9 cellular contexts compared by ENCODE assay signal in genomic region chr9:104872959-104873850, GRCh38. TPM values are rescaled to one million over a fixed set of nuclear protein-coding genes. Genes with fewer than 3 reads are reported as not detected.
DNase-seq lines count a peak whose midpoint lies in the region; ATAC-seq and TF ChIP-seq lines count a peak whose summit lies in the region.
"Had no signal": no experiment of that assay in that cellular context is flagged by ENCODE, and none has a peak within 500 bp of the region (broad histone marks: within the 10 kb centered on the region; RNA-seq: fewer than 3 reads in every experiment).

No MANE protein-coding gene starts in this region.

- no peak overlapping the region for H2AFZ ChIP-seq in SK-N-SH (ENCODE audit: low read depth)

- no peaks in the 10 kb centered on the region for H3K27me3 ChIP-seq in SK-N-SH (ENCODE audit: insufficient read depth)

- peak; percentile 18 for DNase-seq in GF-D8 (lab: John Stamatoyannopoulos, UW)
- peak; percentile 22 for DNase-seq in SK-N-SH
- DNase-seq in glomerular visceral epithelial cell (ENCODE audit: extremely low spot score): peak; percentile 91
- peak; percentile 90 for DNase-seq in renal cortical epithelial cell (ENCODE audit: low read depth)
- no peak for DNase-seq in activated gamma-delta T cell treated with Interleukin-2 at 50 U/mL for 16 hours
- no peak for DNase-seq in NCI-H1694 treated with DMSO at 0.1 percent for 48 hours (lab: John Stamatoyannopoulos, UW)
- DNase-seq: activated CD4-positive, alpha-beta memory T cell treated with anti-CD3 and anti-CD28 coated beads for 36 hours had no signal

- H3K4me1 ChIP-seq in SK-N-SH (ENCODE audit: control insufficient read depth in 1 of 2, insufficient read depth in 2 of 2, low read depth in 1 of 2, low read length in 1 of 2): peaks cover 23 to 40% of the 10 kb centered on the region in 2 experiments

- 32% methylated on average over 6 of the region's 6 CpGs for WGBS in SK-N-SH (ENCODE audit: low lambda C conversion rate)

- ATAC-seq in GM19452 (IDR thresholded peaks at IDR 0.05; ENCODE audit: unreplicated experiment) (no peak), HG02938 (IDR thresholded peaks at IDR 0.05; ENCODE audit: unreplicated experiment) (no peak)

- no peaks in the 10 kb centered on the region for H3K79me2 ChIP-seq in SK-N-SH (ENCODE audit: insufficient read depth)

- peak overlapping the region; percentile 46; the same call in 1 of the 2 replicates for H3K9ac ChIP-seq in SK-N-SH

- peak; percentile 49 to 86; a peak in 2 of 4 replicates for TF ChIP-seq EP300 in SK-N-SH (IDR thresholded peaks at IDR 0.05; ENCODE audit: borderline replicate concordance in 1 of 2, low read depth in 1 of 2, low read length in 1 of 2)

- H4K20me1 ChIP-seq in SK-N-SH (ENCODE audit: insufficient read depth): no peaks in the 10 kb centered on the region

- H3K4me3 ChIP-seq in SK-N-SH (ENCODE audit: low read depth in 2 of 2, low read length in 1 of 2): no peak overlapping the region

- POLR2A ChIA-PET in SK-N-SH (lab: Yijun Ruan, JAX): no interaction called here

- TF ChIP-seq RAD21 in SK-N-SH (IDR thresholded peaks at IDR 0.05; ENCODE audit: low read length): no peak

- H3F3A ChIP-seq in SK-N-SH (replicated peaks; ENCODE audit: insufficient read depth): peaks cover 25% of the 10 kb centered on the region

- no peak for TF ChIP-seq CTCF in SK-N-SH (IDR thresholded peaks at IDR 0.05)

- H3K4me2 ChIP-seq in SK-N-SH: peak overlapping the region; percentile 58; the same call in 1 of the 2 replicates

- H3K9me3 ChIP-seq in SK-N-SH: no peaks in the 10 kb centered on the region

- no peaks in the 10 kb centered on the region for H3K9me2 ChIP-seq in SK-N-SH

- CTCF ChIA-PET in SK-N-SH (lab: Yijun Ruan, JAX): interaction anchor here (6.2 kb wide), 1 partner anchor 10 kb away, joined by 40 read pairs; no protein-coding TSS in a partner anchor

- no peaks in the 10 kb centered on the region for H3K36me3 ChIP-seq in SK-N-SH (replicated peaks in 1 of 2; ENCODE audit: control insufficient read depth in 1 of 2, insufficient read depth in 2 of 2, low read length in 1 of 2)

- peak overlapping the region; percentile 65 to 99 for H3K27ac ChIP-seq in SK-N-SH (ENCODE audit: low read depth in 2 of 2, low read length in 1 of 2)

TF ChIP-seq in SK-N-SH, 30 proteins besides CTCF, POLR2A, EP300 and RAD21:
- TF ChIP-seq, protein P1, sequence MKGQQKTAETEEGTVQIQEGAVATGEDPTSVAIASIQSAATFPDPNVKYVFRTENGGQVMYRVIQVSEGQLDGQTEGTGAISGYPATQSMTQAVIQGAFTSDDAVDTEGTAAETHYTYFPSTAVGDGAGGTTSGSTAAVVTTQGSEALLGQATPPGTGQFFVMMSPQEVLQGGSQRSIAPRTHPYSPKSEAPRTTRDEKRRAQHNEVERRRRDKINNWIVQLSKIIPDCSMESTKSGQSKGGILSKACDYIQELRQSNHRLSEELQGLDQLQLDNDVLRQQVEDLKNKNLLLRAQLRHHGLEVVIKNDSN (IDR thresholded peaks at IDR 0.05; ENCODE audit: borderline replicate concordance, low read depth): no peak
- TF ChIP-seq, protein P2, sequence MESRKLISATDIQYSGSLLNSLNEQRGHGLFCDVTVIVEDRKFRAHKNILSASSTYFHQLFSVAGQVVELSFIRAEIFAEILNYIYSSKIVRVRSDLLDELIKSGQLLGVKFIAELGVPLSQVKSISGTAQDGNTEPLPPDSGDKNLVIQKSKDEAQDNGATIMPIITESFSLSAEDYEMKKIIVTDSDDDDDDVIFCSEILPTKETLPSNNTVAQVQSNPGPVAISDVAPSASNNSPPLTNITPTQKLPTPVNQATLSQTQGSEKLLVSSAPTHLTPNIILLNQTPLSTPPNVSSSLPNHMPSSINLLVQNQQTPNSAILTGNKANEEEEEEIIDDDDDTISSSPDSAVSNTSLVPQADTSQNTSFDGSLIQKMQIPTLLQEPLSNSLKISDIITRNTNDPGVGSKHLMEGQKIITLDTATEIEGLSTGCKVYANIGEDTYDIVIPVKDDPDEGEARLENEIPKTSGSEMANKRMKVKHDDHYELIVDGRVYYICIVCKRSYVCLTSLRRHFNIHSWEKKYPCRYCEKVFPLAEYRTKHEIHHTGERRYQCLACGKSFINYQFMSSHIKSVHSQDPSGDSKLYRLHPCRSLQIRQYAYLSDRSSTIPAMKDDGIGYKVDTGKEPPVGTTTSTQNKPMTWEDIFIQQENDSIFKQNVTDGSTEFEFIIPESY (IDR thresholded peaks at IDR 0.05; ENCODE audit: borderline replicate concordance, low read depth): peak; percentile 81; the same call in 1 of the 2 replicates
- TF ChIP-seq SMC3 (IDR thresholded peaks at IDR 0.05; ENCODE audit: low read depth, low read length): 0 out of 2 replicates have a peak, but pooled peaks have one; percentile 5
- no peak for TF ChIP-seq CHD2 (IDR thresholded peaks at IDR 0.05; ENCODE audit: low read length, partially characterized antibody)
- 0 out of 2 replicates have a peak, but pooled peaks have one; percentile 10 for TF ChIP-seq MXI1 (IDR thresholded peaks at IDR 0.05; ENCODE audit: low read depth, low read length)
- no peak for TF ChIP-seq RFX5 (IDR thresholded peaks at IDR 0.05; ENCODE audit: low read length)
- no peak for TF ChIP-seq GATA2 (CRISPR knock-in tag; IDR thresholded peaks at IDR 0.05)
- TF ChIP-seq JUND (IDR thresholded peaks at IDR 0.05): peak; percentile 83
- peak; percentile 92 for TF ChIP-seq FOSL2 (IDR thresholded peaks at IDR 0.05; ENCODE audit: borderline replicate concordance, low read depth)
- peak; percentile 64 for TF ChIP-seq NFIC (IDR thresholded peaks at IDR 0.05; ENCODE audit: borderline replicate concordance)
- peak; percentile 86; the same call in 1 of the 2 replicates for TF ChIP-seq TEAD4 (IDR thresholded peaks at IDR 0.05; ENCODE audit: borderline replicate concordance, insufficient read depth)
- no peak for TF ChIP-seq RCOR1 (IDR thresholded peaks at IDR 0.05; ENCODE audit: low read length)
- TF ChIP-seq, protein P3, sequence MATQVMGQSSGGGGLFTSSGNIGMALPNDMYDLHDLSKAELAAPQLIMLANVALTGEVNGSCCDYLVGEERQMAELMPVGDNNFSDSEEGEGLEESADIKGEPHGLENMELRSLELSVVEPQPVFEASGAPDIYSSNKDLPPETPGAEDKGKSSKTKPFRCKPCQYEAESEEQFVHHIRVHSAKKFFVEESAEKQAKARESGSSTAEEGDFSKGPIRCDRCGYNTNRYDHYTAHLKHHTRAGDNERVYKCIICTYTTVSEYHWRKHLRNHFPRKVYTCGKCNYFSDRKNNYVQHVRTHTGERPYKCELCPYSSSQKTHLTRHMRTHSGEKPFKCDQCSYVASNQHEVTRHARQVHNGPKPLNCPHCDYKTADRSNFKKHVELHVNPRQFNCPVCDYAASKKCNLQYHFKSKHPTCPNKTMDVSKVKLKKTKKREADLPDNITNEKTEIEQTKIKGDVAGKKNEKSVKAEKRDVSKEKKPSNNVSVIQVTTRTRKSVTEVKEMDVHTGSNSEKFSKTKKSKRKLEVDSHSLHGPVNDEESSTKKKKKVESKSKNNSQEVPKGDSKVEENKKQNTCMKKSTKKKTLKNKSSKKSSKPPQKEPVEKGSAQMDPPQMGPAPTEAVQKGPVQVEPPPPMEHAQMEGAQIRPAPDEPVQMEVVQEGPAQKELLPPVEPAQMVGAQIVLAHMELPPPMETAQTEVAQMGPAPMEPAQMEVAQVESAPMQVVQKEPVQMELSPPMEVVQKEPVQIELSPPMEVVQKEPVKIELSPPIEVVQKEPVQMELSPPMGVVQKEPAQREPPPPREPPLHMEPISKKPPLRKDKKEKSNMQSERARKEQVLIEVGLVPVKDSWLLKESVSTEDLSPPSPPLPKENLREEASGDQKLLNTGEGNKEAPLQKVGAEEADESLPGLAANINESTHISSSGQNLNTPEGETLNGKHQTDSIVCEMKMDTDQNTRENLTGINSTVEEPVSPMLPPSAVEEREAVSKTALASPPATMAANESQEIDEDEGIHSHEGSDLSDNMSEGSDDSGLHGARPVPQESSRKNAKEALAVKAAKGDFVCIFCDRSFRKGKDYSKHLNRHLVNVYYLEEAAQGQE (IDR thresholded peaks at IDR 0.05; ENCODE audit: low read depth, low read length): no peak
- TF ChIP-seq EZH2phosphoT487 (IDR thresholded peaks at IDR 0.05; ENCODE audit: borderline replicate concordance, low read depth): no peak
- TF ChIP-seq MAX (IDR thresholded peaks at IDR 0.05; ENCODE audit: low read depth): peak; percentile 67
- TF ChIP-seq NRF1 (IDR thresholded peaks at IDR 0.05; ENCODE audit: low read depth, low read length): no peak
- TF ChIP-seq TCF12 (IDR thresholded peaks at IDR 0.05): peak; percentile 95
- TF ChIP-seq GABPA (IDR thresholded peaks at IDR 0.05; ENCODE audit: low read depth): peak; percentile 23; the same call in 1 of the 2 replicates
- peak; percentile 68; the same call in 1 of the 2 replicates for TF ChIP-seq FOXM1 (IDR thresholded peaks at IDR 0.05; ENCODE audit: low read depth)
- peak; percentile 97 for TF ChIP-seq RXRA (IDR thresholded peaks at IDR 0.05; ENCODE audit: borderline replicate concordance, low read depth)
- TF ChIP-seq SIN3A (IDR thresholded peaks at IDR 0.05; ENCODE audit: borderline replicate concordance, low read depth, low read length): peak; percentile 56; the same call in 1 of the 2 replicates
- peak; percentile 90 for TF ChIP-seq PBX3 (IDR thresholded peaks at IDR 0.05)
- TF ChIP-seq ELF1 (IDR thresholded peaks at IDR 0.05): peak; percentile 72
- peak; percentile 25; the same call in 1 of the 2 replicates for TF ChIP-seq TAF1 (IDR thresholded peaks at IDR 0.05; ENCODE audit: borderline replicate concordance, low read depth, low read length)
- peak; percentile 55; the same call in 1 of the 2 replicates for TF ChIP-seq MEF2A (IDR thresholded peaks at IDR 0.05; ENCODE audit: borderline replicate concordance, low read depth)

RNA-seq across cellular contexts. Expression of gene ABCA1, which starts 54.8 kb away (rescaled TPM):
- polyA plus RNA-seq in SK-N-SH (2012; rRNA removed): 5.3 and 9.3 TPM in 2 replicates
- 4.7 and 4.9 TPM in 2 replicates for polyA plus RNA-seq in SK-N-SH (2012; cell fraction: cytosol; rRNA removed)
- 4.2 and 7.3 TPM in 2 replicates for polyA plus RNA-seq in SK-N-SH (2012; cell fraction: nucleus; rRNA removed)
- total RNA-seq in renal cortical epithelial cell: 25.7 and 48.2 TPM in 2 replicates

Comparison
In these comparisons a context has a peak if more than half of its experiments do, and no peak if none do; other contexts are left out.
1. DNase-seq: peak in GF-D8 (single experiment), SK-N-SH (single experiment), glomerular visceral epithelial cell (single experiment) and renal cortical epithelial cell (single experiment); none in activated gamma-delta T cell treated with Interleukin-2 at 50 U/mL for 16 hours (single experiment) and NCI-H1694 treated with DMSO at 0.1 percent for 48 hours (single experiment).